1 cellular context compared by ENCODE assay signal in genomic region chr12:44497044-44497443, GRCh38.
TF ChIP-seq lines count a peak whose summit lies in the region.

No MANE protein-coding gene starts in this region.

TF ChIP-seq in WTC11, 78 proteins besides CTCF, POLR2A, EP300 and RAD21 (continued from another document):
- no peak for TF ChIP-seq AFF4 (CRISPR knock-in tag; IDR thresholded peaks at IDR 0.05; ENCODE audit: borderline replicate concordance)
- TF ChIP-seq ZNF219 (CRISPR knock-in tag; IDR thresholded peaks at IDR 0.05; ENCODE audit: borderline replicate concordance) = no peak
